In the genomic region with DNA sequence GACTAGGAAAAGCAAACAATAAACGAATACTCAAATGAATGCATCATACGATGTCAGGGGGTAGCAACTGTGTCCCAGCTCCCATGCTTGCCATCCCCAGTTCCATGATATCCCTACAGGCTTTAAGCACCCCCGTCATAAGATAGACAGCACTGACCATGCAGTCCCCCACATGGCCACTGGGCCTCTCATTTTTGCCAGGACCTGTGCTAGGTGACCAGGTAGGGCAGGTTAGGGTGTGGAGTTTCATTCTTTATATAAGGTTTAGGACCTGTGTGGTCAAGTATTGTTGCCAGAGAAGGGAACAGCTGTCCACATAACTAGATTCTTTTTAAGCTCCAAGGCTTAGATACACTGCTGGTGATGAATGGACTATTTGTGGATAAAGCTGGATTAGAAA, we compare ENCODE assay signal across 19 cellular contexts. TPM values are rescaled to one million over a fixed set of nuclear protein-coding genes. Genes with fewer than 3 reads are reported as not detected.
DNase-seq lines count a peak whose midpoint lies in the region; ATAC-seq and TF ChIP-seq lines count a peak whose summit lies in the region.
"Had no signal": no experiment of that assay in that cellular context is flagged by ENCODE, and none has a peak within 500 bp of the region (broad histone marks: within the 10 kb centered on the region; RNA-seq: fewer than 3 reads in every experiment).

No MANE protein-coding gene starts in this region.

- DNase-seq in BJ (ENCODE audit: low read depth) (no peak), HFF-Myc (ENCODE audit: extremely low read depth, low read depth) (no peak), astrocyte of the cerebellum (ENCODE audit: low read depth) (no peak), kidney epithelial cell (ENCODE audit: low read depth) (no peak), MG63 (no peak), substantia nigra (lab: John Stamatoyannopoulos, UW) (no peak)
- DNase-seq: activated CD4-positive, alpha-beta T cell treated with anti-CD3 and anti-CD28 coated beads for 4 hours; CD8-positive, alpha-beta memory T cell; NCI-H2029; stimulated activated CD4-positive, alpha-beta T cell treated with anti-CD3 and anti-CD28 coated beads, Interleukin-2, amount 100 ng/mL, for 48 hours; stimulated activated naive CD4-positive, alpha-beta T cell treated with Interleukin-2 at 50 U/mL for 16 hours; T-helper 1 cell had no signal

- TF ChIP-seq EP300 in gastroesophageal sphincter (IDR thresholded peaks at IDR 0.05): no peak

- no peak for TF ChIP-seq POLR2A in gastroesophageal sphincter (IDR thresholded peaks at IDR 0.05)

- CTCF ChIA-PET in BJ (lab: Yijun Ruan, JAX): interaction anchor here (0.8 to 1.7 kb wide), 4 partner anchors 15 to 48 kb away, joined by 3 to 5 read pairs (median 3); no protein-coding TSS in a partner anchor

- no peak for ATAC-seq in HG03175 (IDR thresholded peaks at IDR 0.05; ENCODE audit: unreplicated experiment)
- no peak for ATAC-seq in gastroesophageal sphincter

- 0 out of 2 replicates have a peak, but pooled peaks have one; percentile 8 for TF ChIP-seq CTCF in BJ (IDR thresholded peaks at IDR 0.05; ENCODE audit: insufficient read depth, low read depth, low read length)
- peak; percentile 8 for TF ChIP-seq CTCF in HFF-Myc (IDR thresholded peaks at IDR 0.05; ENCODE audit: low read depth, low read length, missing control alignments)
- peak; percentile 29 for TF ChIP-seq CTCF in astrocyte of the cerebellum (IDR thresholded peaks at IDR 0.05; ENCODE audit: low read depth, low read length, missing control alignments)
- TF ChIP-seq CTCF in kidney epithelial cell (IDR thresholded peaks at IDR 0.05; ENCODE audit: insufficient read depth, low read length, poor library complexity, severe bottlenecking): peak; percentile 3
- TF ChIP-seq CTCF in gastroesophageal sphincter (IDR thresholded peaks at IDR 0.05): no peak

- in situ Hi-C loops in astrocyte of the cerebellum (cut with HindIII; ENCODE audit: low sequenced_read_pairs): no loop called here

- no peaks in the 10 kb centered on the region for H3K36me3 ChIP-seq in BJ (ENCODE audit: control insufficient read depth, insufficient read depth, low read length)
- no peaks in the 10 kb centered on the region for H3K36me3 ChIP-seq in kidney epithelial cell (ENCODE audit: control insufficient read depth, insufficient read depth, low read length)
- H3K36me3 ChIP-seq in MG63: no peaks in the 10 kb centered on the region
- no peaks in the 10 kb centered on the region for H3K36me3 ChIP-seq in gastroesophageal sphincter
- H3K36me3 ChIP-seq: cardiac muscle cell, HAP-1 had no signal

- H3K9me3 ChIP-seq in MG63 (no peaks in the 10 kb centered on the region), gastroesophageal sphincter (no peaks in the 10 kb centered on the region)
- H3K9me3 ChIP-seq: HAP-1 had no signal

- H3K4me3 ChIP-seq in BJ (ENCODE audit: low read depth, low read length): no peak overlapping the region
- H3K4me3 ChIP-seq in HFF-Myc (replicated peaks; ENCODE audit: low read depth, low read length): no peak overlapping the region
- H3K4me3 ChIP-seq in astrocyte of the cerebellum (ENCODE audit: low read depth, low read length): no peak overlapping the region
- H3K4me3 ChIP-seq in kidney epithelial cell (ENCODE audit: low read depth, low read length): no peak overlapping the region
- no peak overlapping the region for H3K4me3 ChIP-seq in MG63
- H3K4me3 ChIP-seq in gastroesophageal sphincter: no peak overlapping the region
- H3K4me3 ChIP-seq: cardiac muscle cell, HAP-1 had no signal

- no peaks in the 10 kb centered on the region for H3K4me1 ChIP-seq in gastroesophageal sphincter

- POLR2A ChIA-PET in BJ (lab: Charles Lee): no interaction called here

- peaks cover 10% of the 10 kb centered on the region; the same call in 1 of the 2 replicates for H3K27me3 ChIP-seq in BJ (ENCODE audit: control insufficient read depth, insufficient read depth, low read length)
- no peaks in the 10 kb centered on the region for H3K27me3 ChIP-seq in kidney epithelial cell (ENCODE audit: control insufficient read depth, insufficient read depth, low read length)
- H3K27me3 ChIP-seq in MG63: no peaks in the 10 kb centered on the region
- peaks cover 4% of the 10 kb centered on the region for H3K27me3 ChIP-seq in gastroesophageal sphincter

- 60 to 76% methylated on average over 1 to 3 of the region's 3 CpGs for WGBS in gastroesophageal sphincter (ENCODE audit: low coverage in 1 of 2), 2 donors

- no peak overlapping the region for H3K27ac ChIP-seq in substantia nigra (ENCODE audit: low read depth, low read length, poor library complexity, severe bottlenecking)
- no peak overlapping the region for H3K27ac ChIP-seq in gastroesophageal sphincter
- H3K27ac ChIP-seq: cardiac muscle cell had no signal

RNA-seq across cellular contexts. Expression of gene PPEF2, which starts 9.7 kb away (rescaled TPM):
- not detected in 2 replicates for polyA plus RNA-seq in BJ (2011; rRNA removed)
- polyA minus RNA-seq in BJ (2011; rRNA and poly(A)+ RNA removed): 0.19 TPM in 1 of 2 replicates, not detected in the other
- total RNA-seq in kidney epithelial cell (not detected in 2 replicates), gastroesophageal sphincter (not detected)
- total RNA-seq in MG63 (2014; rRNA removed; shearing (Covaris generic); ENCODE audit: low replicate concordance): not detected in 2 replicates
- total RNA-seq: activated T-helper 1 cell treated with anti-CD3 and anti-CD28 coated beads, Interleukin-12 subunit alpha, Interleukin-12 subunit beta, Interleukin-2, Interleukin-4 antibody, amounts not matched to agents 30 ng/mL and 10 ng/mL and 1 ng/mL, durations not matched to agents 14 hours and 24 hours and 36 hours; cardiac muscle cell; posterior vena cava had no signal
- polyA plus RNA-seq: cardiac muscle cell; CD8-positive, alpha-beta memory T cell; IgD-negative memory B cell had no signal

RNA-seq across cellular contexts. Expression of gene NAAA, which starts 48.3 kb away (rescaled TPM):
- 24.3 and 26.0 TPM in 2 replicates for polyA plus RNA-seq in BJ (2011; rRNA removed)
- polyA minus RNA-seq in BJ (2011; rRNA and poly(A)+ RNA removed): 8.3 and 13.1 TPM in 2 replicates
- 13.2 and 16.8 TPM in 2 replicates for total RNA-seq in kidney epithelial cell
- 1.4 and 1.6 TPM in 2 replicates for total RNA-seq in MG63 (2014; rRNA removed; shearing (Covaris generic); ENCODE audit: low replicate concordance)
- 10 to 100 TPM; 33.5 to 90.5 (median 35.4) TPM for total RNA-seq in gastroesophageal sphincter

Comparison
In these comparisons a context has a peak if more than half of its experiments do, and no peak if none do; other contexts are left out.
1. CTCF ChIP-seq: peak in BJ (single experiment), HFF-Myc (single experiment), astrocyte of the cerebellum (single experiment) and kidney epithelial cell (single experiment); none in gastroesophageal sphincter (0 of 4).